In the genomic region with DNA sequence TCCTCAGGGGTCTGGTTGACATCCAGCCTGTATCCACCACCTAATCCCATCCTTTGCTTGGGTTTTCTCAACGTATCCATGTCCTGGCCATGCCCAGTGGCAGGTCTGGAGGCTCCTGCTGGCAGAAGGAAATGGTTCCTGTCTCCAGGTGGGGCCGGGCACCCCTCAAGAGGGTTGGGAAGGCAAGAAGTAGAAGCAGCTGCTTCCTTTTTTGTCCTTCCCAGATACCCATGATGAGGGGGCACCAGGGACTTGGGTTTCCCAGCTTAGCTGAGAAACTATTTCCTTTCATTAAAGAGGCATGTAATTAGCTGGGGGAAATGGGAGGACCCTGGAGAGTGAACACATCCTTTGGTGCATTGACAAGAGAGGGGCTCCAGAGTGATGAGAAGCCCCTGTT, we compare ENCODE assay signal across 23 cellular contexts. TPM values are rescaled to one million over a fixed set of nuclear protein-coding genes. Genes with fewer than 3 reads are reported as not detected.
DNase-seq lines count a peak whose midpoint lies in the region; ATAC-seq and TF ChIP-seq lines count a peak whose summit lies in the region.
"Had no signal": no experiment of that assay in that cellular context is flagged by ENCODE, and none has a peak within 500 bp of the region (broad histone marks: within the 10 kb centered on the region; RNA-seq: fewer than 3 reads in every experiment).

No MANE protein-coding gene starts in this region.

- no peak overlapping the region for H2BK20ac ChIP-seq in H9 (ENCODE audit: low read depth, low read length, poor library complexity, severe bottlenecking)

- H3K23ac ChIP-seq in H9 (ENCODE audit: insufficient read length, low read depth, low read length): no peak overlapping the region

- no peak overlapping the region for H3K14ac ChIP-seq in H9 (ENCODE audit: insufficient read depth, low read length)

- H2AFZ ChIP-seq in H9 (ENCODE audit: low read length): no peak overlapping the region

- no peaks in the 10 kb centered on the region for H3K79me1 ChIP-seq in H9 (ENCODE audit: insufficient read depth, low read depth, low read length, poor library complexity, severe bottlenecking)

- TF ChIP-seq EP300 in gastroesophageal sphincter (IDR thresholded peaks at IDR 0.05): no peak

- no peak overlapping the region for H3T11ph ChIP-seq in H9 (ENCODE audit: low read length)

- H2BK5ac ChIP-seq in H9 (ENCODE audit: insufficient read length, low read length): no peak overlapping the region

- no peak overlapping the region for H4K5ac ChIP-seq in H9 (ENCODE audit: insufficient read length, low read depth, low read length)

- no peak overlapping the region for H3K4me3 Mint-ChIP-seq in H9
- H3K4me3 Mint-ChIP-seq in osteocyte (ENCODE audit: unreplicated experiment): no peak overlapping the region
- H3K4me3 Mint-ChIP-seq: activated CD8-positive, alpha-beta T cell treated with anti-CD3 and anti-CD28 coated beads, Interleukin-2, amount 10 ng/mL, durations not matched to agents 7 days and 5 days; T-cell had no signal

- H3K56ac ChIP-seq in H9 (ENCODE audit: insufficient read length, low read depth, low read length): no peak overlapping the region

- no peak overlapping the region for H3K18ac ChIP-seq in H9 (ENCODE audit: insufficient read length, low read depth, low read length)

- H3K4ac ChIP-seq in H9 (ENCODE audit: low read depth, low read length): no peak overlapping the region

- peaks cover 30 to 37% of the 10 kb centered on the region in 2 experiments for H3K4me1 Mint-ChIP-seq in H9
- H3K4me1 Mint-ChIP-seq in osteocyte (ENCODE audit: unreplicated experiment): peaks cover 21% of the 10 kb centered on the region

- peaks cover 0 to 4% (median 0%) of the 10 kb centered on the region in 3 experiments; a peak in 2 of 7 replicates for H3K36me3 Mint-ChIP-seq in H9 (ENCODE audit: insufficient read depth in 1 of 3, low read depth in 3 of 3)
- H3K36me3 Mint-ChIP-seq in osteocyte (ENCODE audit: unreplicated experiment): peaks cover 5% of the 10 kb centered on the region
- H3K36me3 Mint-ChIP-seq: activated naive CD4-positive, alpha-beta T cell treated with anti-CD3 and anti-CD28 coated beads, Interleukin-2, amount 50 U/mL, for 72 hours had no signal

- H3K4me1 ChIP-seq in H9 (ENCODE audit: insufficient read depth, low read length) (peaks cover 6% of the 10 kb centered on the region), gastroesophageal sphincter (peaks cover 0 to 12% (median 0%) of the 10 kb centered on the region in 3 donors)
- H3K4me1 ChIP-seq: Peyer's patch, uterus had no signal

- H3K9me3 ChIP-seq in H9 (ENCODE audit: control insufficient read depth, low read depth, low read length) (no peaks in the 10 kb centered on the region), WERI-Rb-1 (ENCODE audit: severe bottlenecking) (no peaks in the 10 kb centered on the region), gastroesophageal sphincter (no peaks in the 10 kb centered on the region)
- H3K9me3 ChIP-seq: Peyer's patch, uterus had no signal

- ATAC-seq in gastroesophageal sphincter: peak; percentile 10
- ATAC-seq in HG03378 (IDR thresholded peaks at IDR 0.05; ENCODE audit: unreplicated experiment): no peak
- ATAC-seq: activated CD8-positive, alpha-beta T cell treated with anti-CD3 and anti-CD28 coated beads, Interleukin-2, amount 10 ng/mL, durations not matched to agents 7 days and 5 days; T-cell had no signal

- WGBS in H9 (ENCODE audit: extremely low coverage, insufficient read length, low lambda C conversion rate): no CpG with 5 or more reads among the region's 2 CpGs
- WGBS in gastroesophageal sphincter (ENCODE audit: low coverage in 1 of 2), 2 donors: no CpG with 5 or more reads among the region's 2 CpGs

- H3K27ac Mint-ChIP-seq in H9 (peak overlapping the region in 2 of 3 experiments; percentile 13 to 85; a peak in 3 of 7 replicates), osteocyte (ENCODE audit: unreplicated experiment) (peak overlapping the region; percentile 42)
- H3K27ac Mint-ChIP-seq: activated CD8-positive, alpha-beta T cell treated with anti-CD3 and anti-CD28 coated beads, Interleukin-2, amount 10 ng/mL, durations not matched to agents 7 days and 5 days; T-cell had no signal

- H3K23me2 ChIP-seq in H9 (ENCODE audit: insufficient read length, low read depth, low read length, poor library complexity, severe bottlenecking): no peaks in the 10 kb centered on the region

- H3K9ac ChIP-seq in H9 (ENCODE audit: extremely low read depth, insufficient read length, low read length): no peak overlapping the region

- H3K27me3 Mint-ChIP-seq in H9 (ENCODE audit: low read depth): peaks cover 2% of the 10 kb centered on the region; the same call in 1 of the 2 replicates
- no peaks in the 10 kb centered on the region for H3K27me3 Mint-ChIP-seq in osteocyte (ENCODE audit: unreplicated experiment)

- no peaks in the 10 kb centered on the region for H4K20me1 ChIP-seq in H9 (ENCODE audit: control insufficient read depth, insufficient read depth, insufficient read length)

- TF ChIP-seq POLR2A in gastroesophageal sphincter (IDR thresholded peaks at IDR 0.05): no peak

- H3K36me3 ChIP-seq in WERI-Rb-1 (peaks cover 20% of the 10 kb centered on the region; the same call in 1 of the 2 replicates), gastroesophageal sphincter (peaks cover 0 to 24% of the 10 kb centered on the region in 2 donors)
- H3K36me3 ChIP-seq: cardiac muscle cell, Peyer's patch, uterus had no signal

- H2BK15ac ChIP-seq in H9 (ENCODE audit: low read depth, low read length): no peak overlapping the region

- H4K8ac ChIP-seq in H9 (replicated peaks; ENCODE audit: insufficient read length, low read depth, low read length): no peak overlapping the region

- H3K9me3 Mint-ChIP-seq in H9: no peaks in the 10 kb centered on the region
- no peaks in the 10 kb centered on the region for H3K9me3 Mint-ChIP-seq in osteocyte (ENCODE audit: unreplicated experiment)
- H3K9me3 Mint-ChIP-seq: activated naive CD4-positive, alpha-beta T cell treated with anti-CD3 and anti-CD28 coated beads, Interleukin-2, amount 50 U/mL, for 72 hours; T-cell had no signal

- no peak overlapping the region for H4K91ac ChIP-seq in H9 (ENCODE audit: insufficient read length, low read depth, low read length)

- DNase-seq in H9 (no peak), WERI-Rb-1 (no peak), osteocyte (ENCODE audit: extremely low spot score, unreplicated experiment) (no peak), SW 1271 (lab: John Stamatoyannopoulos, UW) (no peak), hepatic stellate cell (ENCODE audit: low spot score) (no peak)
- DNase-seq in activated CD4-positive, alpha-beta T cell treated with anti-CD3 and anti-CD28 coated beads for 48 hours: no peak
- DNase-seq: activated CD4-positive, alpha-beta T cell treated with anti-CD3 and anti-CD28 coated beads for 1 hour; activated CD8-positive, alpha-beta T cell treated with anti-CD3 and anti-CD28 coated beads, Interleukin-2, amount 10 ng/mL, durations not matched to agents 7 days and 5 days; activated T-cell treated with anti-CD3 and anti-CD28 coated beads for 4 hours; cortex of kidney; kidney glomerular epithelial cell; NCI-H1105; NCI-H1930; NCI-H526 treated with DMSO at 0.1 percent for 48 hours; Peyer's patch; SIG-M5; stimulated activated naive CD4-positive, alpha-beta T cell treated with Interleukin-2 at 50 U/mL for 16 hours; T-cell; uterus had no signal

- no peak overlapping the region for H2BK120ac ChIP-seq in H9 (ENCODE audit: low read depth, low read length, poor library complexity, severe bottlenecking)

- H3K4me3 ChIP-seq in WERI-Rb-1 (ENCODE audit: low read depth, low read length) (no peak overlapping the region), gastroesophageal sphincter (no peak overlapping the region)
- H3K4me3 ChIP-seq: cardiac muscle cell, Peyer's patch, uterus had no signal

- H3K27me3 ChIP-seq in H9 (ENCODE audit: insufficient read depth, low read length) (no peaks in the 10 kb centered on the region), WERI-Rb-1 (ENCODE audit: insufficient read depth, low read depth, severe bottlenecking) (no peaks in the 10 kb centered on the region), gastroesophageal sphincter (no peaks in the 10 kb centered on the region)
- H3K27me3 ChIP-seq: cardiac muscle cell, Peyer's patch, uterus had no signal

- H3K27ac ChIP-seq in H9 (ENCODE audit: insufficient read length, low read depth, low read length) (no peak overlapping the region), WERI-Rb-1 (peak overlapping the region; percentile 53), gastroesophageal sphincter (no peak overlapping the region)
- H3K27ac ChIP-seq: cardiac muscle cell, Peyer's patch, uterus had no signal

- no peak overlapping the region for H2AK5ac ChIP-seq in H9 (ENCODE audit: insufficient read length, low read length)

- H2BK12ac ChIP-seq in H9 (ENCODE audit: insufficient read length, low read depth, low read length): no peak overlapping the region

- no peak overlapping the region for H3K4me2 ChIP-seq in H9 (ENCODE audit: insufficient read depth, insufficient read length, low read length)

- H3K79me2 ChIP-seq in H9 (ENCODE audit: insufficient read depth, low read length): no peaks in the 10 kb centered on the region

- TF ChIP-seq CTCF in H9 (conservative IDR thresholded peaks at IDR 0.05) (no peak), WERI-Rb-1 (IDR thresholded peaks at IDR 0.05; ENCODE audit: low read depth, low read length) (no peak), gastroesophageal sphincter (IDR thresholded peaks at IDR 0.05) (no peak), osteocyte (IDR thresholded peaks at IDR 0.05) (no peak)

RNA-seq across cellular contexts. Expression of a gene that starts 21.1 kb away (rescaled TPM):
- total RNA-seq in H9 (2021): 16.7 TPM in 2 replicates
- 1 to 10 TPM in 3 of 4 donors, under 1 TPM in 1; 0.84 to 1.3 (median 1.1) TPM for total RNA-seq in gastroesophageal sphincter
- total RNA-seq in osteocyte: 1.1 and 1.6 TPM in 2 replicates

RNA-seq across cellular contexts. Expression of a gene that starts 48.6 kb away (rescaled TPM):
- 414 and 427 TPM in 2 replicates for total RNA-seq in H9 (2021)
- 100 to 1,000 TPM; 130 to 180 (median 138) TPM for total RNA-seq in gastroesophageal sphincter
- 189 and 215 TPM in 2 replicates for total RNA-seq in osteocyte
